In the genomic region with DNA sequence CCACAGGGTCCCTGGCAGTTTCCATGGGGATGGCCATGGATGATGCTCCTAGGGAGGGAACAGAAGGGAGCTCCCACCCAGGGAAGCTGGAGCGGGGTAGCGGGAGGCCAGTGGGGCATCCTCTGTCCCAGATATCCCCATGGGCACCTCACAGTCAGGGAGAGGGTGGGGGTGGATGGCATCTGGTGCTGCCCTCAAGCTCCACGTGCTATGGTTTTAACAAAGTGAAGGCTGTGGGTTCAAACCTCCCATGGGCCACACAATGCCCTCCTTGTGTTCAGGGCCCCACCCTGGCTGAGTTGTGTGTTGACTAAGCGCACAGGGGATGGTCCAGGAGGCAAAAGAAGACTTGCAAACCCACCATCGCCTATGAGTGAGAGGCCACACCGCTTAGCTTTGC, we compare ENCODE assay signal across 22 cellular contexts.
DNase-seq lines count a peak whose midpoint lies in the region; ATAC-seq and TF ChIP-seq lines count a peak whose summit lies in the region.
"Had no signal": no experiment of that assay in that cellular context is flagged by ENCODE, and none has a peak within 500 bp of the region (broad histone marks: within the 10 kb centered on the region; RNA-seq: fewer than 3 reads in every experiment).

No MANE protein-coding gene starts in this region.

- TF ChIP-seq POLR2A in vagina (IDR thresholded peaks at IDR 0.05): no peak

- ATAC-seq in left lobe of liver (no peak), left ventricle myocardium superior (no peak)
- ATAC-seq: A549, GM12878, HepG2, Panc1 had no signal

- H3K27me3 ChIP-seq in WERI-Rb-1 (ENCODE audit: insufficient read depth, low read depth, severe bottlenecking) (no peaks in the 10 kb centered on the region), vagina (peaks cover 2% of the 10 kb centered on the region)

- H3K36me3 ChIP-seq in WERI-Rb-1 (no peaks in the 10 kb centered on the region), vagina (no peaks in the 10 kb centered on the region)
- H3K36me3 ChIP-seq: BLaER1 treated with 17β-estradiol and CSF1 and Interleukin-3, amounts not matched to agents 10 nM and 100 nM had no signal

- peak; percentile 28 for DNase-seq in activated CD8-positive, alpha-beta memory T cell treated with anti-CD3 and anti-CD28 coated beads for 24 hours
- no peak for DNase-seq in activated CD8-positive, alpha-beta memory T cell treated with anti-CD3 and anti-CD28 coated beads, Interleukin-2, amount 50 U/mL, for 4 hours
- no peak for DNase-seq in WERI-Rb-1
- peak; percentile 19 for DNase-seq in left lobe of liver (ENCODE audit: low spot score)
- peak; percentile 43 to 49 for DNase-seq in vagina (ENCODE audit: extremely low spot score in 2 of 2)
- DNase-seq in dermis blood vessel endothelial cell: no peak
- DNase-seq in activated naive CD4-positive, alpha-beta T cell treated with anti-CD3 and anti-CD28 coated beads, Interleukin-2, amount 50 U/mL, for 16 hours: no peak
- no peak for DNase-seq in left ventricle myocardium superior
- DNase-seq: CD8-positive, alpha-beta memory T cell; GDM1; GOT3; HFFc6; NCI-H146; NCI-H345; NCI-H774; SHP77 had no signal

- TF ChIP-seq CTCF in WERI-Rb-1 (IDR thresholded peaks at IDR 0.05; ENCODE audit: low read depth, low read length) (no peak), vagina (IDR thresholded peaks at IDR 0.05) (no peak)

- peak overlapping the region; percentile 35; the same call in 1 of the 2 replicates for H3K27ac ChIP-seq in WERI-Rb-1
- H3K27ac ChIP-seq in vagina: no peak overlapping the region
- H3K27ac ChIP-seq: A549; BLaER1 treated with 17β-estradiol and CSF1 and Interleukin-3, amounts not matched to agents 10 nM and 100 nM; KMS-11 had no signal

- intact Hi-C loops in vagina (cut with DNase I): no loop called here
- intact Hi-C loops in left ventricle myocardium superior (cut with micrococcal nuclease): no loop called here

- H3K9me3 ChIP-seq in WERI-Rb-1 (ENCODE audit: severe bottlenecking): no peaks in the 10 kb centered on the region
- no peaks in the 10 kb centered on the region for H3K9me3 ChIP-seq in vagina
- H3K9me3 ChIP-seq: A549; BLaER1 treated with 17β-estradiol and CSF1 and Interleukin-3, amounts not matched to agents 10 nM and 100 nM had no signal

- H3K4me3 ChIP-seq in WERI-Rb-1 (ENCODE audit: low read depth, low read length): no peak overlapping the region
- no peak overlapping the region for H3K4me3 ChIP-seq in vagina
- H3K4me3 ChIP-seq: A549; BLaER1 treated with 17β-estradiol and CSF1 and Interleukin-3, amounts not matched to agents 10 nM and 100 nM; GM12878 had no signal

- H3K4me1 ChIP-seq in vagina: no peaks in the 10 kb centered on the region
- H3K4me1 ChIP-seq: A549 had no signal

Comparison
In these comparisons a context has a peak if more than half of its experiments do, and no peak if none do; other contexts are left out.
1. DNase-seq: peak in activated CD8-positive, alpha-beta memory T cell treated with anti-CD3 and anti-CD28 coated beads for 24 hours (single experiment), left lobe of liver (single experiment) and vagina (2 of 2); none in activated CD8-positive, alpha-beta memory T cell treated with anti-CD3 and anti-CD28 coated beads, Interleukin-2, amount 50 U/mL, for 4 hours (single experiment), WERI-Rb-1 (single experiment), dermis blood vessel endothelial cell (single experiment), activated naive CD4-positive, alpha-beta T cell treated with anti-CD3 and anti-CD28 coated beads, Interleukin-2, amount 50 U/mL, for 16 hours (single experiment) and left ventricle myocardium superior (single experiment).